Comparison of ENCODE assay signal across 16 cellular contexts in genomic region chr9:16258191-16258590, GRCh38.
"Had no signal": no experiment of that assay in that cellular context is flagged by ENCODE, and none has a peak within 500 bp of the region (broad histone marks: within the 10 kb centered on the region; RNA-seq: fewer than 3 reads in every experiment).

No MANE protein-coding gene starts in this region.

- H3K4me3 ChIP-seq: MG63, SJSA1, SK-N-MC had no signal

- H3K27me3 ChIP-seq: MG63, SJSA1 had no signal

- H3K27ac ChIP-seq: SJSA1, SK-N-MC had no signal

- DNase-seq: NCI-H1092, NCI-H1105 treated with DMSO at 0.1 percent for 48 hours, NCI-H1436, NCI-H1694, NCI-H187 treated with DMSO at 0.1 percent for 48 hours, NCI-H2029 treated with DMSO at 0.1 percent for 48 hours, NCI-H2227 treated with DMSO at 0.1 percent for 48 hours, NCI-H510A, NCI-H524 treated with DMSO at 0.1 percent for 48 hours, NCI-H774, Right ventricle myocardium superior, RPMI8226, SIG-M5 had no signal

- H3K36me3 ChIP-seq: MG63, SJSA1 had no signal

- H3K9me3 ChIP-seq: MG63, SJSA1 had no signal
